1 cellular context compared by ENCODE assay signal in the genomic region with DNA sequence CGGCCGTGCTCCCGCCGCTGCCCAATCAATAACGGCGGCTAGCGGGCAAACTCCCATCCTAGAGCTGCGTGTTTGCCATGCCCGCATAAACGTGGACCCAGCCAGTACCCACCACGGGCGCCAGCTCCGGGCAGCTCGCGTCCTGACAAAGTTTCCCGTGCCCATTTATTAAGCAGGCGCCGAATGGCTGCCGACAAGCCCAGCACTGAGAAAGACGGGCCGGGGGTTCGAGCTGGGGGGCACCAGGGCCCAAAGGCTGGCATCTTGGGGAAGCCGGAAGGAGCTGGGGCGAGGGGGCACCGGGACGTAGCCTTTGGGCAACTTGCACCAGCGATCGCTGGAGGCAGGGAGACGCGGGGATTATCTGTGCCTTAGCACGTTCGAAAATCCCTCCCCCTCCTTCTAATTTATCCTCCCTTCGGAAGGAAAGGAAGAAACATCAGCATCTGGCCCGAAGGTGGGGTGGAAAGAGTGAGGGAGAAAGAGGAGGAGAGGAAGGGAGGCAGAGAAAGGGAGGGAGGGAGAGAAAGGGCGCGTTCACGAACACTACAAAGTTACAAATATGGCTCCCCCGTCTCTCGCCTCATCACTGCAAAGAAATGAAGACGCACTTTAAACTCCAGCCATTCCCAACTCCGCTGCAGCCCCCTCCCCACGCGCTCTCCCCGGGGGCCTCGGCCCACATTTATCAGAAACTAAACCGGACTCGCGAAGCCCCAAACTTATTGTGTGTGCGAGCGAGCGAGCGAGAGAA.
TF ChIP-seq lines count a peak whose summit lies in the region.

No MANE protein-coding gene starts in this region.

TF ChIP-seq in K562, 482 proteins besides CTCF, POLR2A, EP300 and RAD21 (continued from another document and continues in another):
- TF ChIP-seq, protein P1, sequence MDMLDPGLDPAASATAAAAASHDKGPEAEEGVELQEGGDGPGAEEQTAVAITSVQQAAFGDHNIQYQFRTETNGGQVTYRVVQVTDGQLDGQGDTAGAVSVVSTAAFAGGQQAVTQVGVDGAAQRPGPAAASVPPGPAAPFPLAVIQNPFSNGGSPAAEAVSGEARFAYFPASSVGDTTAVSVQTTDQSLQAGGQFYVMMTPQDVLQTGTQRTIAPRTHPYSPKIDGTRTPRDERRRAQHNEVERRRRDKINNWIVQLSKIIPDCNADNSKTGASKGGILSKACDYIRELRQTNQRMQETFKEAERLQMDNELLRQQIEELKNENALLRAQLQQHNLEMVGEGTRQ (CRISPR knock-in tag; IDR thresholded peaks at IDR 0.05), result no peak
- TF ChIP-seq ELF1 (tag; IDR thresholded peaks at IDR 0.05) (no peak), ZBED1 (IDR thresholded peaks at IDR 0.05) (no peak), SOX6 (IDR thresholded peaks at IDR 0.05) (no peak), OTX1 (CRISPR knock-in tag; IDR thresholded peaks at IDR 0.05) (peak; percentile 23; the same call in 1 of the 2 replicates), ZNF316 (IDR thresholded peaks at IDR 0.05) (no peak), HCFC1 (IDR thresholded peaks at IDR 0.05; ENCODE audit: low read depth, low read length) (no peak), SMARCC2 (IDR thresholded peaks at IDR 0.05; ENCODE audit: low read depth) (no peak), SUPT5H (IDR thresholded peaks at IDR 0.05) (peak; percentile 42), FOXA3 (CRISPR knock-in tag; conservative IDR thresholded peaks at IDR 0.05 in 1 of 2, IDR thresholded peaks at IDR 0.05 in 1 of 2) (no peak; a peak in 1 of 4 replicates), TAF7 (tag; IDR thresholded peaks at IDR 0.05) (no peak), NFATC3 (IDR thresholded peaks at IDR 0.05) (no peak), KLF1 (tag; IDR thresholded peaks at IDR 0.05) (no peak), ZNF830 (CRISPR knock-in tag; IDR thresholded peaks at IDR 0.05) (no peak), ZNF274 (IDR thresholded peaks at IDR 0.05; ENCODE audit: borderline replicate concordance, low read depth, low read length) (no peak), ZNF445 (CRISPR knock-in tag; IDR thresholded peaks at IDR 0.05; ENCODE audit: low read depth) (no peak), PHF8 (IDR thresholded peaks at IDR 0.05; ENCODE audit: borderline replicate concordance, low read length) (0 out of 2 replicates have a peak, but pooled peaks have one; percentile 21), GTF2E2 (tag; IDR thresholded peaks at IDR 0.05) (no peak), JUN (IDR thresholded peaks at IDR 0.05; ENCODE audit: borderline replicate concordance, low read depth, low read length) (no peak), JUN (CRISPR knock-in tag; IDR thresholded peaks at IDR 0.05; ENCODE audit: borderline replicate concordance) (no peak), ZNF780A (CRISPR knock-in tag; IDR thresholded peaks at IDR 0.05) (no peak), TCF7L2 (IDR thresholded peaks at IDR 0.05; ENCODE audit: low read depth, low read length) (no peak), ZBTB1 (CRISPR knock-in tag; IDR thresholded peaks at IDR 0.05; ENCODE audit: borderline replicate concordance, low read depth) (no peak), TSC22D4 (tag; IDR thresholded peaks at IDR 0.05) (no peak), NFXL1 (CRISPR knock-in tag; IDR thresholded peaks at IDR 0.05) (0 out of 2 replicates have a peak, but pooled peaks have one; percentile 18), POLR2AphosphoS2 (IDR thresholded peaks at IDR 0.05; ENCODE audit: low read length) (no peak), HDAC6 (IDR thresholded peaks at IDR 0.05; ENCODE audit: low read depth, low read length) (no peak), EGR1 (conservative IDR thresholded peaks at IDR 0.05) (no peak), POLR2G (IDR thresholded peaks at IDR 0.05; ENCODE audit: low read depth, low read length) (peak; percentile 75), ZNF79 (CRISPR knock-in tag; IDR thresholded peaks at IDR 0.05; ENCODE audit: low read depth) (no peak), ZNF23 (CRISPR knock-in tag; IDR thresholded peaks at IDR 0.05) (no peak), MIER1 (IDR thresholded peaks at IDR 0.05; ENCODE audit: low read depth) (no peak), ZFX (CRISPR knock-in tag; IDR thresholded peaks at IDR 0.05) (no peak), PHF21A (IDR thresholded peaks at IDR 0.05; ENCODE audit: borderline replicate concordance, low read depth) (no peak)
- TF ChIP-seq, protein P2, sequence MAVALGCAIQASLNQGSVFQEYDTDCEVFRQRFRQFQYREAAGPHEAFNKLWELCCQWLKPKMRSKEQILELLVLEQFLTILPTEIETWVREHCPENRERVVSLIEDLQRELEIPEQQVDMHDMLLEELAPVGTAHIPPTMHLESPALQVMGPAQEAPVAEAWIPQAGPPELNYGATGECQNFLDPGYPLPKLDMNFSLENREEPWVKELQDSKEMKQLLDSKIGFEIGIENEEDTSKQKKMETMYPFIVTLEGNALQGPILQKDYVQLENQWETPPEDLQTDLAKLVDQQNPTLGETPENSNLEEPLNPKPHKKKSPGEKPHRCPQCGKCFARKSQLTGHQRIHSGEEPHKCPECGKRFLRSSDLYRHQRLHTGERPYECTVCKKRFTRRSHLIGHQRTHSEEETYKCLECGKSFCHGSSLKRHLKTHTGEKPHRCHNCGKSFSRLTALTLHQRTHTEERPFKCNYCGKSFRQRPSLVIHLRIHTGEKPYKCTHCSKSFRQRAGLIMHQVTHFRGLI (CRISPR knock-in tag; IDR thresholded peaks at IDR 0.05), result no peak
- TF ChIP-seq, protein P3, sequence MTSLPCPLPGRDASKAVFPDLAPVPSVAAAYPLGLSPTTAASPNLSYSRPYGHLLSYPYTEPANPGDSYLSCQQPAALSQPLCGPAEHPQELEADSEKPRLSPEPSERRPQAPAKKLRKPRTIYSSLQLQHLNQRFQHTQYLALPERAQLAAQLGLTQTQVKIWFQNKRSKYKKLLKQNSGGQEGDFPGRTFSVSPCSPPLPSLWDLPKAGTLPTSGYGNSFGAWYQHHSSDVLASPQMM (CRISPR knock-in tag; IDR thresholded peaks at IDR 0.05), result no peak
- TF ChIP-seq, protein P4, sequence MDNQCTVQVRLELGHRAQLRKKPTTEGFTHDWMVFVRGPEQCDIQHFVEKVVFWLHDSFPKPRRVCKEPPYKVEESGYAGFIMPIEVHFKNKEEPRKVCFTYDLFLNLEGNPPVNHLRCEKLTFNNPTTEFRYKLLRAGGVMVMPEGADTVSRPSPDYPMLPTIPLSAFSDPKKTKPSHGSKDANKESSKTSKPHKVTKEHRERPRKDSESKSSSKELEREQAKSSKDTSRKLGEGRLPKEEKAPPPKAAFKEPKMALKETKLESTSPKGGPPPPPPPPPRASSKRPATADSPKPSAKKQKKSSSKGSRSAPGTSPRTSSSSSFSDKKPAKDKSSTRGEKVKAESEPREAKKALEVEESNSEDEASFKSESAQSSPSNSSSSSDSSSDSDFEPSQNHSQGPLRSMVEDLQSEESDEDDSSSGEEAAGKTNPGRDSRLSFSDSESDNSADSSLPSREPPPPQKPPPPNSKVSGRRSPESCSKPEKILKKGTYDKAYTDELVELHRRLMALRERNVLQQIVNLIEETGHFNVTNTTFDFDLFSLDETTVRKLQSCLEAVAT (IDR thresholded peaks at IDR 0.05), result peak in 1 of 2 experiments; percentile 71; a peak in 2 of 4 replicates
- TF ChIP-seq, protein P5, sequence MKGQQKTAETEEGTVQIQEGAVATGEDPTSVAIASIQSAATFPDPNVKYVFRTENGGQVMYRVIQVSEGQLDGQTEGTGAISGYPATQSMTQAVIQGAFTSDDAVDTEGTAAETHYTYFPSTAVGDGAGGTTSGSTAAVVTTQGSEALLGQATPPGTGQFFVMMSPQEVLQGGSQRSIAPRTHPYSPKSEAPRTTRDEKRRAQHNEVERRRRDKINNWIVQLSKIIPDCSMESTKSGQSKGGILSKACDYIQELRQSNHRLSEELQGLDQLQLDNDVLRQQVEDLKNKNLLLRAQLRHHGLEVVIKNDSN (CRISPR knock-in tag; IDR thresholded peaks at IDR 0.05), result no peak
- TF ChIP-seq, protein P6, sequence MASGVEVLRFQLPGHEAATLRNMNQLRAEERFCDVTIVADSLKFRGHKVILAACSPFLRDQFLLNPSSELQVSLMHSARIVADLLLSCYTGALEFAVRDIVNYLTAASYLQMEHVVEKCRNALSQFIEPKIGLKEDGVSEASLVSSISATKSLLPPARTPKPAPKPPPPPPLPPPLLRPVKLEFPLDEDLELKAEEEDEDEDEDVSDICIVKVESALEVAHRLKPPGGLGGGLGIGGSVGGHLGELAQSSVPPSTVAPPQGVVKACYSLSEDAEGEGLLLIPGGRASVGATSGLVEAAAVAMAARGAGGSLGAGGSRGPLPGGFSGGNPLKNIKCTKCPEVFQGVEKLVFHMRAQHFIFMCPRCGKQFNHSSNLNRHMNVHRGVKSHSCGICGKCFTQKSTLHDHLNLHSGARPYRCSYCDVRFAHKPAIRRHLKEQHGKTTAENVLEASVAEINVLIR (CRISPR knock-in tag; IDR thresholded peaks at IDR 0.05), result no peak
- TF ChIP-seq, protein P7, sequence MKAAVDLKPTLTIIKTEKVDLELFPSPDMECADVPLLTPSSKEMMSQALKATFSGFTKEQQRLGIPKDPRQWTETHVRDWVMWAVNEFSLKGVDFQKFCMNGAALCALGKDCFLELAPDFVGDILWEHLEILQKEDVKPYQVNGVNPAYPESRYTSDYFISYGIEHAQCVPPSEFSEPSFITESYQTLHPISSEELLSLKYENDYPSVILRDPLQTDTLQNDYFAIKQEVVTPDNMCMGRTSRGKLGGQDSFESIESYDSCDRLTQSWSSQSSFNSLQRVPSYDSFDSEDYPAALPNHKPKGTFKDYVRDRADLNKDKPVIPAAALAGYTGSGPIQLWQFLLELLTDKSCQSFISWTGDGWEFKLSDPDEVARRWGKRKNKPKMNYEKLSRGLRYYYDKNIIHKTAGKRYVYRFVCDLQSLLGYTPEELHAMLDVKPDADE (conservative IDR thresholded peaks at IDR 0.05; ENCODE audit: control insufficient read depth, low read depth, low read length), result no peak
- TF ChIP-seq, protein P8, sequence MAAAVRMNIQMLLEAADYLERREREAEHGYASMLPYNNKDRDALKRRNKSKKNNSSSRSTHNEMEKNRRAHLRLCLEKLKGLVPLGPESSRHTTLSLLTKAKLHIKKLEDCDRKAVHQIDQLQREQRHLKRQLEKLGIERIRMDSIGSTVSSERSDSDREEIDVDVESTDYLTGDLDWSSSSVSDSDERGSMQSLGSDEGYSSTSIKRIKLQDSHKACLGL (CRISPR knock-in tag; IDR thresholded peaks at IDR 0.05; ENCODE audit: borderline replicate concordance, poor library complexity, severe bottlenecking), result no peak
- TF ChIP-seq, protein P9, sequence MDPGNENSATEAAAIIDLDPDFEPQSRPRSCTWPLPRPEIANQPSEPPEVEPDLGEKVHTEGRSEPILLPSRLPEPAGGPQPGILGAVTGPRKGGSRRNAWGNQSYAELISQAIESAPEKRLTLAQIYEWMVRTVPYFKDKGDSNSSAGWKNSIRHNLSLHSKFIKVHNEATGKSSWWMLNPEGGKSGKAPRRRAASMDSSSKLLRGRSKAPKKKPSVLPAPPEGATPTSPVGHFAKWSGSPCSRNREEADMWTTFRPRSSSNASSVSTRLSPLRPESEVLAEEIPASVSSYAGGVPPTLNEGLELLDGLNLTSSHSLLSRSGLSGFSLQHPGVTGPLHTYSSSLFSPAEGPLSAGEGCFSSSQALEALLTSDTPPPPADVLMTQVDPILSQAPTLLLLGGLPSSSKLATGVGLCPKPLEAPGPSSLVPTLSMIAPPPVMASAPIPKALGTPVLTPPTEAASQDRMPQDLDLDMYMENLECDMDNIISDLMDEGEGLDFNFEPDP (CRISPR knock-in tag; IDR thresholded peaks at IDR 0.05), result no peak
- TF ChIP-seq, protein P10, sequence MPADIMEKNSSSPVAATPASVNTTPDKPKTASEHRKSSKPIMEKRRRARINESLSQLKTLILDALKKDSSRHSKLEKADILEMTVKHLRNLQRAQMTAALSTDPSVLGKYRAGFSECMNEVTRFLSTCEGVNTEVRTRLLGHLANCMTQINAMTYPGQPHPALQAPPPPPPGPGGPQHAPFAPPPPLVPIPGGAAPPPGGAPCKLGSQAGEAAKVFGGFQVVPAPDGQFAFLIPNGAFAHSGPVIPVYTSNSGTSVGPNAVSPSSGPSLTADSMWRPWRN (IDR thresholded peaks at IDR 0.05; ENCODE audit: low read depth), result no peak
- TF ChIP-seq, protein P11, sequence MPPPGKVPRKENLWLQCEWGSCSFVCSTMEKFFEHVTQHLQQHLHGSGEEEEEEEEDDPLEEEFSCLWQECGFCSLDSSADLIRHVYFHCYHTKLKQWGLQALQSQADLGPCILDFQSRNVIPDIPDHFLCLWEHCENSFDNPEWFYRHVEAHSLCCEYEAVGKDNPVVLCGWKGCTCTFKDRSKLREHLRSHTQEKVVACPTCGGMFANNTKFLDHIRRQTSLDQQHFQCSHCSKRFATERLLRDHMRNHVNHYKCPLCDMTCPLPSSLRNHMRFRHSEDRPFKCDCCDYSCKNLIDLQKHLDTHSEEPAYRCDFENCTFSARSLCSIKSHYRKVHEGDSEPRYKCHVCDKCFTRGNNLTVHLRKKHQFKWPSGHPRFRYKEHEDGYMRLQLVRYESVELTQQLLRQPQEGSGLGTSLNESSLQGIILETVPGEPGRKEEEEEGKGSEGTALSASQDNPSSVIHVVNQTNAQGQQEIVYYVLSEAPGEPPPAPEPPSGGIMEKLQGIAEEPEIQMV (tag; conservative IDR thresholded peaks at IDR 0.05; ENCODE audit: low read depth), result no peak
- TF ChIP-seq, protein P12, sequence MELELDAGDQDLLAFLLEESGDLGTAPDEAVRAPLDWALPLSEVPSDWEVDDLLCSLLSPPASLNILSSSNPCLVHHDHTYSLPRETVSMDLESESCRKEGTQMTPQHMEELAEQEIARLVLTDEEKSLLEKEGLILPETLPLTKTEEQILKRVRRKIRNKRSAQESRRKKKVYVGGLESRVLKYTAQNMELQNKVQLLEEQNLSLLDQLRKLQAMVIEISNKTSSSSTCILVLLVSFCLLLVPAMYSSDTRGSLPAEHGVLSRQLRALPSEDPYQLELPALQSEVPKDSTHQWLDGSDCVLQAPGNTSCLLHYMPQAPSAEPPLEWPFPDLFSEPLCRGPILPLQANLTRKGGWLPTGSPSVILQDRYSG (tag; conservative IDR thresholded peaks at IDR 0.05; ENCODE audit: low read depth), result no peak
- TF ChIP-seq, protein P13, sequence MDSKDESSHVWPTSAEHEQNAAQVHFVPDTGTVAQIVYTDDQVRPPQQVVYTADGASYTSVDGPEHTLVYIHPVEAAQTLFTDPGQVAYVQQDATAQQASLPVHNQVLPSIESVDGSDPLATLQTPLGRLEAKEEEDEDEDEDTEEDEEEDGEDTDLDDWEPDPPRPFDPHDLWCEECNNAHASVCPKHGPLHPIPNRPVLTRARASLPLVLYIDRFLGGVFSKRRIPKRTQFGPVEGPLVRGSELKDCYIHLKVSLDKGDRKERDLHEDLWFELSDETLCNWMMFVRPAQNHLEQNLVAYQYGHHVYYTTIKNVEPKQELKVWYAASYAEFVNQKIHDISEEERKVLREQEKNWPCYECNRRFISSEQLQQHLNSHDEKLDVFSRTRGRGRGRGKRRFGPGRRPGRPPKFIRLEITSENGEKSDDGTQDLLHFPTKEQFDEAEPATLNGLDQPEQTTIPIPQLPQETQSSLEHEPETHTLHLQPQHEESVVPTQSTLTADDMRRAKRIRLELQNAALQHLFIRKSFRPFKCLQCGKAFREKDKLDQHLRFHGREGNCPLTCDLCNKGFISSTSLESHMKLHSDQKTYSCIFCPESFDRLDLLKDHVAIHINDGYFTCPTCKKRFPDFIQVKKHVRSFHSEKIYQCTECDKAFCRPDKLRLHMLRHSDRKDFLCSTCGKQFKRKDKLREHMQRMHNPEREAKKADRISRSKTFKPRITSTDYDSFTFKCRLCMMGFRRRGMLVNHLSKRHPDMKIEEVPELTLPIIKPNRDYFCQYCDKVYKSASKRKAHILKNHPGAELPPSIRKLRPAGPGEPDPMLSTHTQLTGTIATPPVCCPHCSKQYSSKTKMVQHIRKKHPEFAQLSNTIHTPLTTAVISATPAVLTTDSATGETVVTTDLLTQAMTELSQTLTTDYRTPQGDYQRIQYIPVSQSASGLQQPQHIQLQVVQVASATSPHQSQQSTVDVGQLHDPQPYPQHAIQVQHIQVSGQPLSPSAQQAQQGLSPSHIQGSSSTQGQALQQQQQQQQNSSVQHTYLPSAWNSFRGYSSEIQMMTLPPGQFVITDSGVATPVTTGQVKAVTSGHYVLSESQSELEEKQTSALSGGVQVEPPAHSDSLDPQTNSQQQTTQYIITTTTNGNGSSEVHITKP (IDR thresholded peaks at IDR 0.05; ENCODE audit: partially characterized antibody), result no peak
